25 cellular contexts compared by ENCODE assay signal in the genomic region with DNA sequence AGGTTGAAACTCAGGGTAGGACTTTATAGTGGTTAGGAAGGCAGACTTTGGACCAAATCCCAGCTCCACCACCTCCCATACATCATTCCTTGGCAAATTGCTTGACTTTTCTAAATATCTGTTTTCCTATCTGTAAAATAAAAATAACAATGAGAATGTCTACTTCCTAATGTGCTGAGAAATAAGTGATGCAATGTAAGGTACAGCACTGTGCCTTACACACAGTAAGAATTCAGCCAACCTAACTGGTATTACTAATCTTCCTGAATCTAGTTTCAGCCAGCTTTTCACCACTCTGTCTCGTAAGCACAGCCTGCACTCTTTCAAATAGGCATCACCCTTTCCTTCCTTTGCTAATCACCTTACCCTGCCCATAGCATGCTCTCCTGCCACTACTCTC. TPM values are rescaled to one million over a fixed set of nuclear protein-coding genes. Genes with fewer than 3 reads are reported as not detected.
"Had no signal": no experiment of that assay in that cellular context is flagged by ENCODE, and none has a peak within 500 bp of the region (broad histone marks: within the 10 kb centered on the region; RNA-seq: fewer than 3 reads in every experiment).

No MANE protein-coding gene starts in this region.

- H3K27me3 ChIP-seq: sigmoid colon had no signal

- DNase-seq: activated CD4-positive, alpha-beta T cell treated with anti-CD3 and anti-CD28 coated beads, Interleukin-2, amount 50 U/mL, for 4 hours; activated effector memory CD4-positive, alpha-beta T cell treated with Interleukin-2 at 50 U/mL for 16 hours; activated naive CD4-positive, alpha-beta T cell treated with anti-CD3 and anti-CD28 coated beads, Interleukin-2, amount 50 U/mL, for 16 hours; activated T-cell treated with anti-CD3 and anti-CD28 coated beads, Interleukin-2, amount 50 U/mL, for 72 hours; aorta; brain microvascular endothelial cell; foreskin melanocyte; naive thymus-derived CD8-positive, alpha-beta T cell; retina; sigmoid colon; stimulated activated CD4-positive, alpha-beta T cell treated with anti-CD3 and anti-CD28 coated beads, Interleukin-15, amount 100 ng/mL, for 24 hours; stomach; T-helper 1 cell had no signal

- H3K4me3 Mint-ChIP-seq: activated T-cell treated with anti-CD3 and anti-CD28 coated beads, Interleukin-2, amount 50 U/mL, for 72 hours; mesothelial cell of epicardium; naive thymus-derived CD8-positive, alpha-beta T cell; neural progenitor cell; stimulated activated memory B cell treated with anti-CD40 and anti-IgM and Interleukin-4, amounts not matched to agents 10 μg/mL and 1 μg/mL and 100 μg/mL, for 72 hours had no signal

- H3K36me3 ChIP-seq: brain microvascular endothelial cell, neural progenitor cell, sigmoid colon, stomach, suprapubic skin, tibial nerve had no signal

- H3K36me3 Mint-ChIP-seq: mesothelial cell of epicardium; naive thymus-derived CD8-positive, alpha-beta T cell; neural progenitor cell; stimulated activated memory B cell treated with anti-CD40 and anti-IgM and Interleukin-4, amounts not matched to agents 10 μg/mL and 1 μg/mL and 100 μg/mL, for 72 hours had no signal

- ATAC-seq: left lobe of liver; naive thymus-derived CD8-positive, alpha-beta T cell had no signal

- H3K4me1 Mint-ChIP-seq: mesothelial cell of epicardium; naive thymus-derived CD8-positive, alpha-beta T cell; stimulated activated memory B cell treated with anti-CD40 and anti-IgM and Interleukin-4, amounts not matched to agents 10 μg/mL and 1 μg/mL and 100 μg/mL, for 72 hours had no signal

- H3K9me3 Mint-ChIP-seq: activated T-cell treated with anti-CD3 and anti-CD28 coated beads, Interleukin-2, amount 50 U/mL, for 72 hours; mesothelial cell of epicardium; naive thymus-derived CD8-positive, alpha-beta T cell; neural progenitor cell; stimulated activated memory B cell treated with anti-CD40 and anti-IgM and Interleukin-4, amounts not matched to agents 10 μg/mL and 1 μg/mL and 100 μg/mL, for 72 hours had no signal

- H3K4me1 ChIP-seq: neural progenitor cell, tibial nerve had no signal

- H3K27ac ChIP-seq: brain microvascular endothelial cell, coronary artery, neural progenitor cell, sigmoid colon, stomach, suprapubic skin, tibial nerve had no signal

- H3K9me3 ChIP-seq: sigmoid colon, suprapubic skin, tibial nerve had no signal

- H3K4me3 ChIP-seq: coronary artery, lung, neural progenitor cell, sigmoid colon, smooth muscle cell, stomach, suprapubic skin, tibial nerve had no signal

- H3K27ac Mint-ChIP-seq: activated T-cell treated with anti-CD3 and anti-CD28 coated beads, Interleukin-2, amount 50 U/mL, for 72 hours; mesothelial cell of epicardium; neural progenitor cell; stimulated activated memory B cell treated with anti-CD40 and anti-IgM and Interleukin-4, amounts not matched to agents 10 μg/mL and 1 μg/mL and 100 μg/mL, for 72 hours had no signal

RNA-seq across cellular contexts. Expression of a gene that starts 9.7 kb away (rescaled TPM):
- total RNA-seq: activated T-cell treated with anti-CD3 and anti-CD28 coated beads, Interleukin-2, amount 50 U/mL, for 72 hours; aorta; kidney epithelial cell; left lobe of liver; lung; mesothelial cell of epicardium; naive thymus-derived CD8-positive, alpha-beta T cell; omental fat pad; posterior vena cava; smooth muscle cell; suprapubic skin; tibial nerve had no signal
